Comparison of ENCODE assay signal across 32 cellular contexts in genomic region chr19:51140441-51140840, GRCh38. TPM values are rescaled to one million over a fixed set of nuclear protein-coding genes. Genes with fewer than 3 reads are reported as not detected.
DNase-seq lines count a peak whose midpoint lies in the region; ATAC-seq and TF ChIP-seq lines count a peak whose summit lies in the region.
"Had no signal": no experiment of that assay in that cellular context is flagged by ENCODE, and none has a peak within 500 bp of the region (broad histone marks: within the 10 kb centered on the region; RNA-seq: fewer than 3 reads in every experiment).

No MANE protein-coding gene starts in this region.

- no peaks in the 10 kb centered on the region for H3K36me3 ChIP-seq in skeletal muscle tissue (ENCODE audit: control insufficient read depth in 3 of 3, insufficient read depth in 3 of 3, low read length in 3 of 3)
- H3K36me3 ChIP-seq: esophagus squamous epithelium, heart left ventricle, stomach had no signal

- H3K27ac ChIP-seq in skeletal muscle tissue (ENCODE audit: low read depth, low read length): peak overlapping the region; percentile 36
- H3K27ac ChIP-seq: foreskin keratinocyte had no signal

- CTCF ChIA-PET in activated CD8-positive, alpha-beta memory T cell treated with anti-CD3 and anti-CD28 coated beads, Interleukin-2, amount 10 ng/mL, durations not matched to agents 7 days and 5 days (lab: Charles Lee): no interaction called here
- CTCF ChIA-PET in WTC11 (lab: Charles Lee): interaction anchor here (1.0 to 2.1 kb wide), 2 partner anchors 17 to 119 kb away, joined by 3 to 11 read pairs; no protein-coding TSS in a partner anchor

- H3K4me1 ChIP-seq in skeletal muscle tissue (ENCODE audit: control insufficient read depth in 3 of 3, insufficient read depth in 3 of 3, low read length in 3 of 3): peaks cover 0 to 6% (median 0%) of the 10 kb centered on the region in 3 donors
- H3K4me1 ChIP-seq: esophagus squamous epithelium, foreskin keratinocyte had no signal

- POLR2A ChIA-PET in WTC11 (lab: Charles Lee): no interaction called here

- H3K27me3 Mint-ChIP-seq in activated CD8-positive, alpha-beta memory T cell treated with anti-CD3 and anti-CD28 coated beads, Interleukin-2, amount 10 ng/mL, durations not matched to agents 7 days and 5 days: peaks cover 46% of the 10 kb centered on the region
- H3K27me3 Mint-ChIP-seq in WTC11 (ENCODE audit: low read depth) (peaks cover 11% of the 10 kb centered on the region), progenitor cell of endocrine pancreas (peaks cover 27% of the 10 kb centered on the region)
- H3K27me3 Mint-ChIP-seq: activated T-cell treated with anti-CD3 and anti-CD28 coated beads, Interleukin-2, amount 50 U/mL, for 24 hours; central memory CD8-positive, alpha-beta T cell had no signal

- no peak for TF ChIP-seq CTCF in WTC11 (IDR thresholded peaks at IDR 0.05)
- TF ChIP-seq CTCF in progenitor cell of endocrine pancreas (IDR thresholded peaks at IDR 0.05; ENCODE audit: unreplicated experiment): no peak

- no peak for ATAC-seq in activated CD8-positive, alpha-beta memory T cell treated with anti-CD3 and anti-CD28 coated beads, Interleukin-2, amount 10 ng/mL, durations not matched to agents 7 days and 5 days
- ATAC-seq in WTC11: peak; percentile 88
- ATAC-seq: activated CD8-positive, alpha-beta T cell treated with anti-CD3 and anti-CD28 coated beads, Interleukin-2, amount 10 ng/mL, durations not matched to agents 7 days and 5 days; foreskin keratinocyte; heart left ventricle; right cardiac atrium; T-cell had no signal

- DNase-seq in activated CD8-positive, alpha-beta memory T cell treated with anti-CD3 and anti-CD28 coated beads for 24 hours: peak; percentile 33
- DNase-seq in activated CD8-positive, alpha-beta memory T cell treated with anti-CD3 and anti-CD28 coated beads, Interleukin-2, amount 10 ng/mL, durations not matched to agents 7 days and 5 days: no peak
- DNase-seq in WTC11 (ENCODE audit: low spot score): no peak
- DNase-seq in iPS-NIHi11 (ENCODE audit: low spot score): peak; percentile 65
- no peak for DNase-seq in effector CD4-positive, alpha-beta T cell
- no peak for DNase-seq in progenitor cell of endocrine pancreas (ENCODE audit: low spot score, unreplicated experiment)
- DNase-seq in NCI-H1417 treated with DMSO at 0.1 percent for 48 hours (lab: John Stamatoyannopoulos, UW): no peak
- DNase-seq: activated CD4-positive, alpha-beta T cell treated with anti-CD3 and anti-CD28 coated beads for 4 hours; activated CD8-positive, alpha-beta T cell treated with anti-CD3 and anti-CD28 coated beads, Interleukin-2, amount 10 ng/mL, durations not matched to agents 7 days and 5 days; activated gamma-delta T cell treated with Interleukin-2 at 50 U/mL for 16 hours; CD4-positive, alpha-beta memory T cell; dermis blood vessel endothelial cell; esophagus squamous epithelium; foreskin keratinocyte; heart left ventricle; KG1; mammary epithelial cell; NCI-H1092 treated with DMSO at 0.1 percent for 48 hours; NCI-H2029; NCI-H526 treated with DMSO at 0.1 percent for 48 hours; NK-92 treated with Interleukin-12 subunit alpha and Interleukin-12 subunit beta, amount 100 ng/mL, for 24 hours; right cardiac atrium; stimulated activated CD4-positive, alpha-beta T cell treated with anti-CD3 and anti-CD28 coated beads, Interleukin-2, amount 100 ng/mL, for 24 hours; stomach; T-cell had no signal

- H3K4me1 Mint-ChIP-seq in activated CD8-positive, alpha-beta memory T cell treated with anti-CD3 and anti-CD28 coated beads, Interleukin-2, amount 10 ng/mL, durations not matched to agents 7 days and 5 days: peaks cover 4% of the 10 kb centered on the region
- H3K4me1 Mint-ChIP-seq in WTC11: peaks cover 25% of the 10 kb centered on the region
- no peaks in the 10 kb centered on the region for H3K4me1 Mint-ChIP-seq in progenitor cell of endocrine pancreas (ENCODE audit: low read depth)

- no peak overlapping the region for H3K9ac ChIP-seq in skeletal muscle tissue (ENCODE audit: low read depth in 1 of 3, low read length in 3 of 3)

- H3K27ac Mint-ChIP-seq in activated CD8-positive, alpha-beta memory T cell treated with anti-CD3 and anti-CD28 coated beads, Interleukin-2, amount 10 ng/mL, durations not matched to agents 7 days and 5 days: no peak overlapping the region
- H3K27ac Mint-ChIP-seq in WTC11 (0 out of 2 replicates have a peak overlapping the region, but pooled peaks have one; percentile 69), progenitor cell of endocrine pancreas (no peak overlapping the region)
- H3K27ac Mint-ChIP-seq: activated CD8-positive, alpha-beta T cell treated with anti-CD3 and anti-CD28 coated beads, Interleukin-2, amount 10 ng/mL, durations not matched to agents 7 days and 5 days; activated T-cell treated with anti-CD3 and anti-CD28 coated beads, Interleukin-2, amount 50 U/mL, for 24 hours; T-cell had no signal

- H3K27me3 ChIP-seq in skeletal muscle tissue (ENCODE audit: control insufficient read depth in 3 of 3, insufficient read depth in 3 of 3, low read length in 3 of 3): peaks cover 0 to 23% (median 9%) of the 10 kb centered on the region in 3 donors

- peaks cover 0 to 2% (median 0%) of the 10 kb centered on the region in 3 donors for H3K9me3 ChIP-seq in skeletal muscle tissue (ENCODE audit: control insufficient read depth in 3 of 3, low read length in 3 of 3)
- H3K9me3 ChIP-seq: esophagus squamous epithelium, heart left ventricle, stomach had no signal

- H3K9me3 Mint-ChIP-seq in activated CD8-positive, alpha-beta memory T cell treated with anti-CD3 and anti-CD28 coated beads, Interleukin-2, amount 10 ng/mL, durations not matched to agents 7 days and 5 days (ENCODE audit: low read depth): peaks cover under 1% of the 10 kb centered on the region
- no peaks in the 10 kb centered on the region for H3K9me3 Mint-ChIP-seq in WTC11
- no peaks in the 10 kb centered on the region for H3K9me3 Mint-ChIP-seq in progenitor cell of endocrine pancreas (ENCODE audit: low read depth)
- H3K9me3 Mint-ChIP-seq: central memory CD8-positive, alpha-beta T cell; T-cell had no signal

- no peaks in the 10 kb centered on the region for H3K36me3 Mint-ChIP-seq in activated CD8-positive, alpha-beta memory T cell treated with anti-CD3 and anti-CD28 coated beads, Interleukin-2, amount 10 ng/mL, durations not matched to agents 7 days and 5 days
- H3K36me3 Mint-ChIP-seq in WTC11: no peaks in the 10 kb centered on the region
- no peaks in the 10 kb centered on the region for H3K36me3 Mint-ChIP-seq in progenitor cell of endocrine pancreas (ENCODE audit: insufficient read depth)
- H3K36me3 Mint-ChIP-seq: CD4-positive, alpha-beta memory T cell; T-cell had no signal

- H3K4me3 ChIP-seq in skeletal muscle tissue (ENCODE audit: low read length in 3 of 3): no peak overlapping the region
- H3K4me3 ChIP-seq: esophagus squamous epithelium, stomach had no signal

- no peak overlapping the region for H3K4me3 Mint-ChIP-seq in activated CD8-positive, alpha-beta memory T cell treated with anti-CD3 and anti-CD28 coated beads, Interleukin-2, amount 10 ng/mL, durations not matched to agents 7 days and 5 days
- H3K4me3 Mint-ChIP-seq in WTC11 (peak overlapping the region; percentile 50), progenitor cell of endocrine pancreas (ENCODE audit: low read depth) (no peak overlapping the region)
- H3K4me3 Mint-ChIP-seq: activated CD8-positive, alpha-beta T cell treated with anti-CD3 and anti-CD28 coated beads, Interleukin-2, amount 10 ng/mL, durations not matched to agents 7 days and 5 days; activated T-cell treated with anti-CD3 and anti-CD28 coated beads, Interleukin-2, amount 50 U/mL, for 24 hours; CD4-positive, alpha-beta memory T cell; central memory CD8-positive, alpha-beta T cell; T-cell had no signal

TF ChIP-seq in WTC11, 78 proteins besides CTCF, POLR2A, EP300 and RAD21 (continues in another document):
- no peak for TF ChIP-seq ATF6 (CRISPR knock-in tag; IDR thresholded peaks at IDR 0.05)

RNA-seq across cellular contexts. Expression of gene SIGLEC7, which starts 1.7 kb away (rescaled TPM):
- not detected for total RNA-seq in activated CD8-positive, alpha-beta memory T cell treated with anti-CD3 and anti-CD28 coated beads, Interleukin-2, amount 10 ng/mL, durations not matched to agents 7 days and 5 days
- total RNA-seq in WTC11 (2021) (not detected in 3 replicates), skeletal muscle tissue (0.52 TPM), progenitor cell of endocrine pancreas (not detected in 2 replicates)
- total RNA-seq: A172; activated CD8-positive, alpha-beta T cell treated with anti-CD3 and anti-CD28 coated beads, Interleukin-2, amount 10 ng/mL, durations not matched to agents 7 days and 5 days; Daoy; dermis blood vessel endothelial cell; foreskin keratinocyte; mammary epithelial cell; MCF 10A; SK-MEL-5 had no signal

RNA-seq across cellular contexts. Expression of gene SIGLEC9, which starts 15.7 kb away (rescaled TPM):
- under 1 TPM in 1 of 2 experiments, not detected in 1; 0.26 TPM for total RNA-seq in activated CD8-positive, alpha-beta memory T cell treated with anti-CD3 and anti-CD28 coated beads, Interleukin-2, amount 10 ng/mL, durations not matched to agents 7 days and 5 days
- total RNA-seq in WTC11 (2021) (not detected in 3 replicates), skeletal muscle tissue (under 0.01 TPM), progenitor cell of endocrine pancreas (not detected in 2 replicates)
- total RNA-seq: A172, Daoy, dermis blood vessel endothelial cell, foreskin keratinocyte, mammary epithelial cell, MCF 10A, SK-MEL-5 had no signal

RNA-seq across cellular contexts. Expression of gene CTU1, which starts 32.2 kb away (rescaled TPM):
- 10 to 100 TPM in 1 of 2 experiments, 1 to 10 TPM in 1; 9.5 to 10.9 TPM for total RNA-seq in activated CD8-positive, alpha-beta memory T cell treated with anti-CD3 and anti-CD28 coated beads, Interleukin-2, amount 10 ng/mL, durations not matched to agents 7 days and 5 days
- 8.6 to 10.3 TPM (median 8.9 TPM) in 3 replicates for total RNA-seq in WTC11 (2021)
- 4.2 TPM for total RNA-seq in skeletal muscle tissue
- 7.4 and 7.8 TPM in 2 replicates for total RNA-seq in progenitor cell of endocrine pancreas

RNA-seq across cellular contexts. Expression of gene KLK14, which starts 57.8 kb away (rescaled TPM):
- under 1 TPM; 0.61 to 0.89 TPM for total RNA-seq in activated CD8-positive, alpha-beta memory T cell treated with anti-CD3 and anti-CD28 coated beads, Interleukin-2, amount 10 ng/mL, durations not matched to agents 7 days and 5 days
- 1.1 to 1.6 TPM (median 1.4 TPM) in 3 replicates for total RNA-seq in WTC11 (2021)
- not detected for total RNA-seq in skeletal muscle tissue
- total RNA-seq in progenitor cell of endocrine pancreas: 0.62 and 0.89 TPM in 2 replicates
- total RNA-seq: A172, Daoy, dermis blood vessel endothelial cell, foreskin keratinocyte, SK-MEL-5, stomach had no signal

Comparison
In these comparisons a context has a peak if more than half of its experiments do, and no peak if none do; other contexts are left out.
1. DNase-seq: peak in activated CD8-positive, alpha-beta memory T cell treated with anti-CD3 and anti-CD28 coated beads for 24 hours (single experiment) and iPS-NIHi11 (single experiment); none in activated CD8-positive, alpha-beta memory T cell treated with anti-CD3 and anti-CD28 coated beads, Interleukin-2, amount 10 ng/mL, durations not matched to agents 7 days and 5 days (single experiment), WTC11 (single experiment), effector CD4-positive, alpha-beta T cell (single experiment), progenitor cell of endocrine pancreas (single experiment) and NCI-H1417 treated with DMSO at 0.1 percent for 48 hours (single experiment).